ENCODE assay signal across 9 cellular contexts in genomic region chr14:73742520-73743238, GRCh38. TPM values are rescaled to one million over a fixed set of nuclear protein-coding genes. Genes with fewer than 3 reads are reported as not detected.
DNase-seq lines count a peak whose midpoint lies in the region; ATAC-seq and TF ChIP-seq lines count a peak whose summit lies in the region.
"Had no signal": no experiment of that assay in that cellular context is flagged by ENCODE, and none has a peak within 500 bp of the region (broad histone marks: within the 10 kb centered on the region; RNA-seq: fewer than 3 reads in every experiment).

No MANE protein-coding gene starts in this region.

- H3K27me3 ChIP-seq in mucosa of rectum (ENCODE audit: control insufficient read depth in 2 of 2, insufficient read depth in 2 of 2, low read length in 2 of 2) (no peaks in the 10 kb centered on the region), transverse colon (no peaks in the 10 kb centered on the region)

- peak overlapping the region in 1 of 2 donors; percentile 39 for H3K4me3 ChIP-seq in mucosa of rectum (ENCODE audit: low read length in 2 of 2)
- H3K4me3 ChIP-seq in transverse colon: peak overlapping the region in 1 of 4 donors; percentile 32

- no peak for TF ChIP-seq EP300 in transverse colon (IDR thresholded peaks at IDR 0.05; ENCODE audit: low read depth)

- no peak for TF ChIP-seq CTCF in transverse colon (IDR thresholded peaks at IDR 0.05)

- H3K36me3 ChIP-seq in mucosa of rectum (ENCODE audit: control insufficient read depth in 2 of 2, insufficient read depth in 2 of 2, low read length in 2 of 2) (peaks cover 15 to 18% of the 10 kb centered on the region in 2 donors), transverse colon (peaks cover 0 to 15% (median 6%) of the 10 kb centered on the region in 4 donors)

- H3K36me3 Mint-ChIP-seq in activated naive CD4-positive, alpha-beta T cell treated with anti-CD3 and anti-CD28 coated beads, Interleukin-2, amount 50 U/mL, for 24 hours: no peaks in the 10 kb centered on the region

- peaks cover 82 to 84% of the 10 kb centered on the region in 2 donors for H3K4me1 ChIP-seq in mucosa of rectum (ENCODE audit: control insufficient read depth in 2 of 2, insufficient read depth in 2 of 2, low read length in 2 of 2)
- H3K4me1 ChIP-seq in transverse colon: peaks cover 86 to 93% (median 89%) of the 10 kb centered on the region in 4 donors

- H3K4me1 Mint-ChIP-seq in activated naive CD4-positive, alpha-beta T cell treated with anti-CD3 and anti-CD28 coated beads, Interleukin-2, amount 50 U/mL, for 24 hours: peaks cover 76% of the 10 kb centered on the region

- DNase-seq in activated naive CD4-positive, alpha-beta T cell (lab: John Stamatoyannopoulos, UW): no peak
- DNase-seq in transverse colon (no peak), left colon (no peak), NCI-H69 (lab: John Stamatoyannopoulos, UW) (no peak)
- DNase-seq: cortex of kidney had no signal

- H3K9me3 ChIP-seq in mucosa of rectum (ENCODE audit: control insufficient read depth in 2 of 2, low read length in 2 of 2) (no peaks in the 10 kb centered on the region), transverse colon (no peaks in the 10 kb centered on the region)

- intact Hi-C loops in transverse colon (cut with DNase I; ENCODE audit: low total_unique reads): loop anchor here (5.0 kb wide), 1 partner anchor 45 kb away; no protein-coding TSS in a partner anchor
- intact Hi-C loops in left colon (cut with DNase I, micrococcal nuclease): no loop called here

- peak overlapping the region; percentile 80 for H3K27ac ChIP-seq in angular gyrus (ENCODE audit: low read depth, low read length)
- peak overlapping the region; percentile 95 to 98 for H3K27ac ChIP-seq in mucosa of rectum (ENCODE audit: low read depth in 2 of 2, low read length in 2 of 2)
- peak overlapping the region; percentile 99 to 100 (median 100) for H3K27ac ChIP-seq in transverse colon

- H3K27ac Mint-ChIP-seq in activated naive CD4-positive, alpha-beta T cell treated with anti-CD3 and anti-CD28 coated beads, Interleukin-2, amount 50 U/mL, for 24 hours: peak overlapping the region; percentile 97

- no peak for TF ChIP-seq POLR2A in transverse colon (IDR thresholded peaks at IDR 0.05)

- no peaks in the 10 kb centered on the region for H3K9me3 Mint-ChIP-seq in activated naive CD4-positive, alpha-beta T cell treated with anti-CD3 and anti-CD28 coated beads, Interleukin-2, amount 50 U/mL, for 24 hours

- in situ Hi-C loops in transverse colon (cut with MboI; ENCODE audit: low pct_ligation_motif_present in 1 of 4, low pct_unique_long_range_greater_than_20kb in 1 of 4, low sequenced_read_pairs in 3 of 4): no loop called here

- peak overlapping the region; percentile 82 for H3K4me3 Mint-ChIP-seq in activated naive CD4-positive, alpha-beta T cell treated with anti-CD3 and anti-CD28 coated beads, Interleukin-2, amount 50 U/mL, for 24 hours

- no peaks in the 10 kb centered on the region for H3K27me3 Mint-ChIP-seq in activated naive CD4-positive, alpha-beta T cell treated with anti-CD3 and anti-CD28 coated beads, Interleukin-2, amount 50 U/mL, for 24 hours

- peak overlapping the region; percentile 70 to 71 for H3K9ac ChIP-seq in mucosa of rectum (ENCODE audit: low read depth in 1 of 2, low read length in 2 of 2)

- ATAC-seq in left colon (no peak), GM19395 (IDR thresholded peaks at IDR 0.05; ENCODE audit: unreplicated experiment) (no peak)

- 52 to 76% methylated on average over 4 to 6 of the region's 6 CpGs for WGBS in transverse colon (ENCODE audit: low coverage in 1 of 2), 2 donors

RNA-seq across cellular contexts. Expression of gene PNMA1, which starts 28.5 kb away (rescaled TPM):
- total RNA-seq in transverse colon (10 to 100 TPM; 12.7 to 22.1 (median 12.7) TPM), left colon (10 to 100 TPM; 15.3 to 47.1 TPM)
